In the genomic region with DNA sequence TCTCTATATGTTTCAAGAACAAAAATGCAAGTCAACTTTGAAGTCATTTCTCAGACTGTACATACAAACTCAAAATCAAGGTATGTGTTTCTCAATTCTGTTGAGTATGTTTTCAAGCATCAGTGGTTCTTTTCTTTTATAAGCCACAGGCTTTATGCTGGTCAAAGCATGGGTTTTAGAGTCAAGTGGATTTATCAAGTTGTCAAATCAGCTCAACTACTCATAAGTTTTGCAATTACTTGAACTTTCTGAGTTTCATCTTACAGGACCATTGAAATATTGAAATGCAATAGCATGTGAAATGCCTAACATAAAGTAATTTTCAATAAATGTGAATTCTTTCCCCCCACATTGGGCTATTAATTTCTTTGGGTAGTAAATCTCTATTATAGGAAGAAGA, we compare ENCODE assay signal across 16 cellular contexts.
DNase-seq lines count a peak whose midpoint lies in the region; ATAC-seq and TF ChIP-seq lines count a peak whose summit lies in the region.
"Had no signal": no experiment of that assay in that cellular context is flagged by ENCODE, and none has a peak within 500 bp of the region (broad histone marks: within the 10 kb centered on the region; RNA-seq: fewer than 3 reads in every experiment).

No MANE protein-coding gene starts in this region.

- no peak overlapping the region for H3K9ac ChIP-seq in adipocyte (ENCODE audit: low read length)

- H3K27ac Mint-ChIP-seq in osteocyte (ENCODE audit: unreplicated experiment): peak overlapping the region; percentile 39
- no peak overlapping the region for H3K27ac Mint-ChIP-seq in activated CD8-positive, alpha-beta T cell treated with anti-CD3 and anti-CD28 coated beads for 36 hours
- H3K27ac Mint-ChIP-seq: CD4-positive, alpha-beta memory T cell; GM23338; HFFc6 had no signal

- H3K27me3 ChIP-seq in adipocyte (replicated peaks; ENCODE audit: control insufficient read depth, insufficient read depth, low read length) (no peaks in the 10 kb centered on the region), esophagus squamous epithelium (no peaks in the 10 kb centered on the region)

- intact Hi-C loops in activated CD8-positive, alpha-beta T cell treated with anti-CD3 and anti-CD28 coated beads for 36 hours (cut with micrococcal nuclease): no loop called here
- intact Hi-C loops in cardiac septum (cut with DNase I): no loop called here
- intact Hi-C loops in esophagus squamous epithelium (cut with DNase I): no loop called here

- H3K4me3 ChIP-seq in adipocyte (ENCODE audit: low read length) (no peak overlapping the region), astrocyte of the cerebellum (ENCODE audit: low read depth, low read length) (no peak overlapping the region), esophagus squamous epithelium (no peak overlapping the region)
- H3K4me3 ChIP-seq: GM23338, HAP-1 had no signal

- no peak for TF ChIP-seq CTCF in astrocyte of the cerebellum (IDR thresholded peaks at IDR 0.05; ENCODE audit: low read depth, low read length, missing control alignments)
- TF ChIP-seq CTCF in osteocyte (IDR thresholded peaks at IDR 0.05): no peak
- no peak for TF ChIP-seq CTCF in activated CD8-positive, alpha-beta T cell treated with anti-CD3 and anti-CD28 coated beads for 36 hours (IDR thresholded peaks at IDR 0.05)
- no peak for TF ChIP-seq CTCF in esophagus squamous epithelium (IDR thresholded peaks at IDR 0.05)

- no peaks in the 10 kb centered on the region for H3K27me3 Mint-ChIP-seq in osteocyte (ENCODE audit: unreplicated experiment)
- no peaks in the 10 kb centered on the region for H3K27me3 Mint-ChIP-seq in activated CD8-positive, alpha-beta T cell treated with anti-CD3 and anti-CD28 coated beads for 36 hours

- H3K4me1 ChIP-seq in adipocyte (ENCODE audit: control insufficient read depth, insufficient read depth, low read length) (peaks cover 9% of the 10 kb centered on the region), esophagus squamous epithelium (peaks cover 0 to 8% (median 0%) of the 10 kb centered on the region in 3 donors)
- H3K4me1 ChIP-seq: HAP-1 had no signal

- H3K9me3 ChIP-seq in adipocyte (ENCODE audit: control insufficient read depth, low read length) (no peaks in the 10 kb centered on the region), esophagus squamous epithelium (no peaks in the 10 kb centered on the region)
- H3K9me3 ChIP-seq: HAP-1 had no signal

- H3K4me1 Mint-ChIP-seq in osteocyte (ENCODE audit: unreplicated experiment): peaks cover 37% of the 10 kb centered on the region
- no peaks in the 10 kb centered on the region for H3K4me1 Mint-ChIP-seq in activated CD8-positive, alpha-beta T cell treated with anti-CD3 and anti-CD28 coated beads for 36 hours (ENCODE audit: low read depth)
- H3K4me1 Mint-ChIP-seq: CD4-positive, alpha-beta memory T cell; GM23338 had no signal

- CTCF ChIA-PET in activated CD8-positive, alpha-beta T cell treated with anti-CD3 and anti-CD28 coated beads for 36 hours (lab: Charles Lee): no interaction called here

- no peak overlapping the region for H3K27ac ChIP-seq in esophagus squamous epithelium

- POLR2A ChIA-PET in activated CD8-positive, alpha-beta T cell treated with anti-CD3 and anti-CD28 coated beads for 36 hours (lab: Charles Lee): no interaction called here

- H3K4me3 Mint-ChIP-seq in osteocyte (ENCODE audit: unreplicated experiment): no peak overlapping the region
- no peak overlapping the region for H3K4me3 Mint-ChIP-seq in activated CD8-positive, alpha-beta T cell treated with anti-CD3 and anti-CD28 coated beads for 36 hours
- H3K4me3 Mint-ChIP-seq: CD4-positive, alpha-beta memory T cell; GM23338; HFFc6 had no signal

- H3K36me3 ChIP-seq in adipocyte (ENCODE audit: control insufficient read depth, insufficient read depth, low read length, severe bottlenecking): no peaks in the 10 kb centered on the region
- H3K36me3 ChIP-seq in esophagus squamous epithelium: no peaks in the 10 kb centered on the region
- H3K36me3 ChIP-seq: HAP-1 had no signal

- H3K9me3 Mint-ChIP-seq in osteocyte (ENCODE audit: unreplicated experiment): no peaks in the 10 kb centered on the region
- H3K9me3 Mint-ChIP-seq in activated CD8-positive, alpha-beta T cell treated with anti-CD3 and anti-CD28 coated beads for 36 hours: no peaks in the 10 kb centered on the region
- H3K9me3 Mint-ChIP-seq: HFFc6 had no signal

- ATAC-seq in activated CD8-positive, alpha-beta T cell treated with anti-CD3 and anti-CD28 coated beads for 36 hours: no peak
- ATAC-seq: GM23338 had no signal

- DNase-seq in adipocyte (ENCODE audit: low read depth): peak; percentile 54
- DNase-seq in astrocyte of the cerebellum (ENCODE audit: low read depth): peak; percentile 34
- DNase-seq in osteocyte (ENCODE audit: extremely low spot score, unreplicated experiment): no peak
- DNase-seq in activated CD8-positive, alpha-beta T cell treated with anti-CD3 and anti-CD28 coated beads for 36 hours: no peak
- DNase-seq in cardiac septum (ENCODE audit: low spot score): no peak
- DNase-seq in esophagus squamous epithelium (lab: John Stamatoyannopoulos, UW): no peak
- DNase-seq: C1 segment of cervical spinal cord; Calu3; CD4-positive, alpha-beta memory T cell; COR-L47; DMS53; DMS79 treated with DMSO at 0.1 percent for 48 hours; GF-D8; HFFc6 had no signal

- no peaks in the 10 kb centered on the region for H3K36me3 Mint-ChIP-seq in osteocyte (ENCODE audit: unreplicated experiment)
- no peaks in the 10 kb centered on the region for H3K36me3 Mint-ChIP-seq in activated CD8-positive, alpha-beta T cell treated with anti-CD3 and anti-CD28 coated beads for 36 hours (ENCODE audit: low read depth)
- H3K36me3 Mint-ChIP-seq: CD4-positive, alpha-beta memory T cell had no signal

- in situ Hi-C loops in astrocyte of the cerebellum (cut with HindIII; ENCODE audit: low sequenced_read_pairs): no loop called here

- TF ChIP-seq POLR2A in esophagus squamous epithelium (IDR thresholded peaks at IDR 0.05): no peak

Comparison
In these comparisons a context has a peak if more than half of its experiments do, and no peak if none do; other contexts are left out.
1. DNase-seq: peak in adipocyte (single experiment) and astrocyte of the cerebellum (single experiment); none in osteocyte (single experiment), activated CD8-positive, alpha-beta T cell treated with anti-CD3 and anti-CD28 coated beads for 36 hours (single experiment), cardiac septum (single experiment) and esophagus squamous epithelium (single experiment).